In genomic region chr12:39575498-39575875, GRCh38 we compare ENCODE assay signal across 17 cellular contexts. TPM values are rescaled to one million over a fixed set of nuclear protein-coding genes. Genes with fewer than 3 reads are reported as not detected.
A peak's percentile ranks its signal among the peaks of the same experiment; 100 is the strongest.
DNase-seq lines count a peak whose midpoint lies in the region; ATAC-seq and TF ChIP-seq lines count a peak whose summit lies in the region.
"Had no signal": no experiment of that assay in that cellular context is flagged by ENCODE, and none has a peak within 500 bp of the region (broad histone marks: within the 10 kb centered on the region; RNA-seq: fewer than 3 reads in every experiment).

No MANE protein-coding gene starts in this region.

- H3K79me1 ChIP-seq in H9 (ENCODE audit: insufficient read depth, low read depth, low read length, poor library complexity, severe bottlenecking), result no peaks in the 10 kb centered on the region

- no peak for TF ChIP-seq CTCF in H9 (conservative IDR thresholded peaks at IDR 0.05)
- no peak for TF ChIP-seq CTCF in ovary (IDR thresholded peaks at IDR 0.05)

- no peak overlapping the region for H2BK120ac ChIP-seq in H9 (ENCODE audit: low read depth, low read length, poor library complexity, severe bottlenecking)

- H3K9me3 ChIP-seq in H9 (ENCODE audit: control insufficient read depth, low read depth, low read length) (no peaks in the 10 kb centered on the region), iPS-20b (ENCODE audit: insufficient read depth, low read depth, low read length) (no peaks in the 10 kb centered on the region), ovary (no peaks in the 10 kb centered on the region)

- no peak for TF ChIP-seq POLR2A in ovary (IDR thresholded peaks at IDR 0.05)

- H3K27me3 ChIP-seq in H9 (ENCODE audit: insufficient read depth, low read length) (no peaks in the 10 kb centered on the region), iPS-20b (ENCODE audit: insufficient read depth, low read length) (no peaks in the 10 kb centered on the region), ovary (no peaks in the 10 kb centered on the region)

- H3K23me2 ChIP-seq in H9 (ENCODE audit: insufficient read length, low read depth, low read length, poor library complexity, severe bottlenecking), result no peaks in the 10 kb centered on the region

- no peak overlapping the region for H4K5ac ChIP-seq in H9 (ENCODE audit: insufficient read length, low read depth, low read length)

- H3K36me3 ChIP-seq in iPS-20b (ENCODE audit: insufficient read depth, low read depth, low read length) (no peaks in the 10 kb centered on the region), ovary (no peaks in the 10 kb centered on the region)

- peak overlapping the region; percentile 15; the same call in 1 of the 2 replicates for H3K4me3 ChIP-seq in iPS-20b (ENCODE audit: low read length)
- no peak overlapping the region for H3K4me3 ChIP-seq in ovary

- H3K9ac ChIP-seq in H9 (ENCODE audit: extremely low read depth, insufficient read length, low read length) (no peak overlapping the region), iPS-20b (ENCODE audit: low read depth, low read length) (no peak overlapping the region)

- H2BK15ac ChIP-seq in H9 (ENCODE audit: low read depth, low read length), result no peak overlapping the region

- H3K27ac Mint-ChIP-seq in activated CD4-positive, alpha-beta T cell treated with anti-CD3 and anti-CD28 coated beads, Interleukin-2, amount 10 ng/mL, durations not matched to agents 24 days and 14 days, result peak overlapping the region; percentile 0
- H3K27ac Mint-ChIP-seq in activated CD4-positive, alpha-beta T cell treated with anti-CD3 and anti-CD28 coated beads for 36 hours, result no peak overlapping the region
- H3K27ac Mint-ChIP-seq in H9, result peak overlapping the region; percentile 35 to 56 (median 46); a peak in 4 of 7 replicates
- peak overlapping the region; percentile 5 for H3K27ac Mint-ChIP-seq in activated naive CD8-positive, alpha-beta T cell treated with anti-CD3 and anti-CD28 coated beads, Interleukin-2, amount 50 U/mL, for 24 hours

- POLR2A ChIA-PET in activated CD4-positive, alpha-beta T cell treated with anti-CD3 and anti-CD28 coated beads for 36 hours (lab: Charles Lee), result no interaction called here

- H2AFZ ChIP-seq in H9 (ENCODE audit: low read length), result no peak overlapping the region

- H3K14ac ChIP-seq in H9 (ENCODE audit: insufficient read depth, low read length), result no peak overlapping the region

- no peak overlapping the region for H3K4me3 Mint-ChIP-seq in activated CD4-positive, alpha-beta T cell treated with anti-CD3 and anti-CD28 coated beads, Interleukin-2, amount 10 ng/mL, durations not matched to agents 24 days and 14 days
- no peak overlapping the region for H3K4me3 Mint-ChIP-seq in activated CD4-positive, alpha-beta T cell treated with anti-CD3 and anti-CD28 coated beads for 36 hours
- no peak overlapping the region; a peak in 1 of 5 replicates for H3K4me3 Mint-ChIP-seq in H9
- H3K4me3 Mint-ChIP-seq in activated naive CD8-positive, alpha-beta T cell treated with anti-CD3 and anti-CD28 coated beads, Interleukin-2, amount 50 U/mL, for 24 hours, result no peak overlapping the region
- H3K4me3 Mint-ChIP-seq: CD8-positive, alpha-beta T cell had no signal

- no peak overlapping the region for H2AK5ac ChIP-seq in H9 (ENCODE audit: insufficient read length, low read length)

- CTCF ChIA-PET in activated CD4-positive, alpha-beta T cell treated with anti-CD3 and anti-CD28 coated beads for 36 hours (lab: Charles Lee), result interaction anchor here (1.2 kb wide), 1 partner anchor 47 kb away, joined by 3 read pairs; no protein-coding TSS in a partner anchor

- no peak for TF ChIP-seq EP300 in ovary (IDR thresholded peaks at IDR 0.05)

- H2BK5ac ChIP-seq in H9 (ENCODE audit: insufficient read length, low read length), result no peak overlapping the region

- no peak overlapping the region for H3K23ac ChIP-seq in H9 (ENCODE audit: insufficient read length, low read depth, low read length)

- no CpG with 5 or more reads among the region's 1 CpG for WGBS in H9 (ENCODE audit: extremely low coverage, insufficient read length, low lambda C conversion rate)
- WGBS in ovary, 3 donors, result 49 to 70% (median 62%) methylated on average over 1 of the region's 1 CpG

- no peaks in the 10 kb centered on the region for H3K27me3 Mint-ChIP-seq in activated CD4-positive, alpha-beta T cell treated with anti-CD3 and anti-CD28 coated beads, Interleukin-2, amount 10 ng/mL, durations not matched to agents 24 days and 14 days
- H3K27me3 Mint-ChIP-seq in activated CD4-positive, alpha-beta T cell treated with anti-CD3 and anti-CD28 coated beads for 36 hours, result no peaks in the 10 kb centered on the region
- no peaks in the 10 kb centered on the region for H3K27me3 Mint-ChIP-seq in H9 (ENCODE audit: low read depth)
- no peaks in the 10 kb centered on the region for H3K27me3 Mint-ChIP-seq in activated naive CD8-positive, alpha-beta T cell treated with anti-CD3 and anti-CD28 coated beads, Interleukin-2, amount 50 U/mL, for 24 hours

- H3K9me3 Mint-ChIP-seq in activated CD4-positive, alpha-beta T cell treated with anti-CD3 and anti-CD28 coated beads, Interleukin-2, amount 10 ng/mL, durations not matched to agents 24 days and 14 days, result peaks cover 6% of the 10 kb centered on the region
- H3K9me3 Mint-ChIP-seq in activated CD4-positive, alpha-beta T cell treated with anti-CD3 and anti-CD28 coated beads for 36 hours (ENCODE audit: low read depth), result no peaks in the 10 kb centered on the region
- peaks cover 2% of the 10 kb centered on the region in 2 experiments; a peak in 3 of 5 replicates for H3K9me3 Mint-ChIP-seq in H9
- H3K9me3 Mint-ChIP-seq in activated naive CD8-positive, alpha-beta T cell treated with anti-CD3 and anti-CD28 coated beads, Interleukin-2, amount 50 U/mL, for 24 hours, result peaks cover 7% of the 10 kb centered on the region

- no peak overlapping the region for H3K18ac ChIP-seq in H9 (ENCODE audit: insufficient read length, low read depth, low read length)

- H2BK12ac ChIP-seq in H9 (ENCODE audit: insufficient read length, low read depth, low read length), result no peak overlapping the region

- peaks cover 2% of the 10 kb centered on the region; the same call in 1 of the 2 replicates for H3K4me1 ChIP-seq in H9 (ENCODE audit: insufficient read depth, low read length)
- H3K4me1 ChIP-seq in iPS-20b (ENCODE audit: insufficient read depth, low read length), result peaks cover 24% of the 10 kb centered on the region; the same call in 1 of the 2 replicates
- no peaks in the 10 kb centered on the region for H3K4me1 ChIP-seq in ovary (ENCODE audit: insufficient read depth)

- H3K4me1 Mint-ChIP-seq in activated CD4-positive, alpha-beta T cell treated with anti-CD3 and anti-CD28 coated beads, Interleukin-2, amount 10 ng/mL, durations not matched to agents 24 days and 14 days, result peaks cover 7% of the 10 kb centered on the region
- H3K4me1 Mint-ChIP-seq in activated CD4-positive, alpha-beta T cell treated with anti-CD3 and anti-CD28 coated beads for 36 hours, result peaks cover 6% of the 10 kb centered on the region
- H3K4me1 Mint-ChIP-seq in H9, result peaks cover 23 to 29% of the 10 kb centered on the region in 2 experiments
- H3K4me1 Mint-ChIP-seq in activated naive CD8-positive, alpha-beta T cell treated with anti-CD3 and anti-CD28 coated beads, Interleukin-2, amount 50 U/mL, for 24 hours, result peaks cover 10% of the 10 kb centered on the region

- no peaks in the 10 kb centered on the region for H4K20me1 ChIP-seq in H9 (ENCODE audit: control insufficient read depth, insufficient read depth, insufficient read length)

- intact Hi-C loops in activated CD4-positive, alpha-beta T cell treated with anti-CD3 and anti-CD28 coated beads, Interleukin-2, amount 10 ng/mL, durations not matched to agents 24 days and 14 days (cut with micrococcal nuclease), result no loop called here
- intact Hi-C loops in activated CD4-positive, alpha-beta T cell treated with anti-CD3 and anti-CD28 coated beads for 36 hours (cut with DNase I, micrococcal nuclease), result no loop called here
- intact Hi-C loops in ovary (cut with DNase I), result no loop called here

- H3T11ph ChIP-seq in H9 (ENCODE audit: low read length), result no peak overlapping the region

- no peak overlapping the region for H3K4me2 ChIP-seq in H9 (ENCODE audit: insufficient read depth, insufficient read length, low read length)

- H2BK20ac ChIP-seq in H9 (ENCODE audit: low read depth, low read length, poor library complexity, severe bottlenecking), result no peak overlapping the region

- no peaks in the 10 kb centered on the region for H3K79me2 ChIP-seq in H9 (ENCODE audit: insufficient read depth, low read length)

- ATAC-seq in activated CD4-positive, alpha-beta T cell treated with anti-CD3 and anti-CD28 coated beads for 36 hours, result no peak
- no peak for ATAC-seq in activated naive CD8-positive, alpha-beta T cell treated with anti-CD3 and anti-CD28 coated beads, Interleukin-2, amount 50 U/mL, for 24 hours
- ATAC-seq: CD8-positive, alpha-beta T cell had no signal

- no peak for DNase-seq in activated CD4-positive, alpha-beta T cell treated with anti-CD3 and anti-CD28 coated beads, Interleukin-2, amount 10 ng/mL, durations not matched to agents 24 days and 14 days
- DNase-seq in activated CD4-positive, alpha-beta T cell treated with anti-CD3 and anti-CD28 coated beads for 36 hours, result no peak
- DNase-seq in H9, result no peak
- no peak for DNase-seq in activated naive CD8-positive, alpha-beta T cell treated with anti-CD3 and anti-CD28 coated beads, Interleukin-2, amount 50 U/mL, for 24 hours
- DNase-seq in ovary, result no peak
- no peak for DNase-seq in activated effector memory CD4-positive, alpha-beta T cell treated with Interleukin-2 at 50 U/mL for 16 hours
- no peak for DNase-seq in GF-D8 (lab: John Stamatoyannopoulos, UW)
- DNase-seq: AML-193; CD8-positive, alpha-beta T cell; DMS153; Kasumi-1; NCI-H1417; NCI-H187; OCI-M1 had no signal

- H4K8ac ChIP-seq in H9 (replicated peaks; ENCODE audit: insufficient read length, low read depth, low read length), result no peak overlapping the region

- H3K4ac ChIP-seq in H9 (ENCODE audit: low read depth, low read length), result no peak overlapping the region

- H4K91ac ChIP-seq in H9 (ENCODE audit: insufficient read length, low read depth, low read length), result no peak overlapping the region

- no peak overlapping the region for H3K56ac ChIP-seq in H9 (ENCODE audit: insufficient read length, low read depth, low read length)

- H3K27ac ChIP-seq in H9 (ENCODE audit: insufficient read length, low read depth, low read length) (peak overlapping the region; percentile 74), iPS-20b (ENCODE audit: low read length) (no peak overlapping the region), ovary (no peak overlapping the region)
- H3K27ac ChIP-seq: 22Rv1 had no signal

- peaks cover 70% of the 10 kb centered on the region for H3K36me3 Mint-ChIP-seq in activated CD4-positive, alpha-beta T cell treated with anti-CD3 and anti-CD28 coated beads, Interleukin-2, amount 10 ng/mL, durations not matched to agents 24 days and 14 days (ENCODE audit: low read depth)
- peaks cover 20% of the 10 kb centered on the region for H3K36me3 Mint-ChIP-seq in activated CD4-positive, alpha-beta T cell treated with anti-CD3 and anti-CD28 coated beads for 36 hours (ENCODE audit: low read depth)
- H3K36me3 Mint-ChIP-seq in H9 (ENCODE audit: insufficient read depth in 1 of 3, low read depth in 3 of 3), result 0 out of 7 replicates have a peak, but pooled peaks cover 0 to 2% (median 2%) of the 10 kb centered on the region in 3 experiments
- H3K36me3 Mint-ChIP-seq in activated naive CD8-positive, alpha-beta T cell treated with anti-CD3 and anti-CD28 coated beads, Interleukin-2, amount 50 U/mL, for 24 hours (ENCODE audit: low read depth), result peaks cover 26% of the 10 kb centered on the region

RNA-seq across cellular contexts. Expression of gene ABCD2, which starts 44.1 kb away (rescaled TPM):
- total RNA-seq in activated CD4-positive, alpha-beta T cell treated with anti-CD3 and anti-CD28 coated beads, Interleukin-2, amount 10 ng/mL, durations not matched to agents 24 days and 14 days, result 7.0 and 7.4 TPM in 2 replicates
- total RNA-seq in activated CD4-positive, alpha-beta T cell treated with anti-CD3 and anti-CD28 coated beads for 36 hours, result 1 to 10 TPM; 2.1 to 2.3 TPM
- not detected in 2 replicates for total RNA-seq in H9 (2021)
- under 1 TPM; 0.08 to 0.57 (median 0.13) TPM for total RNA-seq in ovary
- polyA plus RNA-seq in ovary, result under 1 TPM; 0.05 to 0.43 TPM
- total RNA-seq: H1 had no signal
- polyA plus RNA-seq: H1 had no signal
